10 cellular contexts compared by ENCODE assay signal in genomic region chr3:187773233-187773962, GRCh38. TPM values are rescaled to one million over a fixed set of nuclear protein-coding genes. Genes with fewer than 3 reads are reported as not detected.
A peak's percentile ranks its signal among the peaks of the same experiment; 100 is the strongest.
DNase-seq lines count a peak whose midpoint lies in the region; ATAC-seq, FAIRE-seq and TF ChIP-seq lines count a peak whose summit lies in the region.
"Had no signal": no experiment of that assay in that cellular context is flagged by ENCODE, and none has a peak within 500 bp of the region (broad histone marks: within the 10 kb centered on the region; RNA-seq: fewer than 3 reads in every experiment).

No MANE protein-coding gene starts in this region.

- 66 to 76% methylated on average over 6 to 17 of the region's 17 CpGs for WGBS in transverse colon (ENCODE audit: low coverage in 1 of 2), 2 donors
- WGBS in psoas muscle, 3 donors = 87 to 90% (median 88%) methylated on average over 17 of the region's 17 CpGs

- H3K27ac ChIP-seq in transverse colon (no peak overlapping the region), psoas muscle (no peak overlapping the region)

- no peak for TF ChIP-seq POLR2A in GM12891 (IDR thresholded peaks at IDR 0.05; ENCODE audit: low read depth, low read length)
- TF ChIP-seq POLR2A in transverse colon (IDR thresholded peaks at IDR 0.05) = no peak

- in situ Hi-C loops in transverse colon (cut with MboI; ENCODE audit: low pct_ligation_motif_present in 1 of 4, low pct_unique_long_range_greater_than_20kb in 1 of 4, low sequenced_read_pairs in 3 of 4) = loop anchor here in 1 of 4 donors (25.0 kb wide), 1 partner anchor 264 kb away; no protein-coding TSS in a partner anchor

- TF ChIP-seq EP300 in transverse colon (IDR thresholded peaks at IDR 0.05; ENCODE audit: low read depth) = no peak

- DNase-seq in GM12891 (ENCODE audit: insufficient read length, low spot score) (no peak), bronchial epithelial cell (ENCODE audit: low read depth) (no peak), NCI-H2196 (lab: John Stamatoyannopoulos, UW; ENCODE audit: unreplicated experiment) (no peak), transverse colon (no peak), NCI-H510A treated with DMSO at 0.1 percent for 48 hours (lab: John Stamatoyannopoulos, UW) (no peak), psoas muscle (no peak)
- DNase-seq: activated CD4-positive, alpha-beta T cell treated with anti-CD3 and anti-CD28 coated beads for 4 hours; DND-41 had no signal

- peak; percentile 26 for FAIRE-seq in GM12891 (lab: Jason Lieb, UNC)
- peak; percentile 86 for FAIRE-seq in bronchial epithelial cell (lab: Jason Lieb, UNC)

- H3K4me3 ChIP-seq in bronchial epithelial cell (ENCODE audit: low read depth, low read length) (no peak overlapping the region), transverse colon (no peak overlapping the region), psoas muscle (no peak overlapping the region)

- intact Hi-C loops in transverse colon (cut with DNase I; ENCODE audit: low total_unique reads) = no loop called here
- intact Hi-C loops in psoas muscle (cut with DNase I) = no loop called here

- H3K27me3 ChIP-seq in bronchial epithelial cell (ENCODE audit: control insufficient read depth, insufficient read depth, low read length) (no peaks in the 10 kb centered on the region), transverse colon (no peaks in the 10 kb centered on the region), psoas muscle (ENCODE audit: insufficient read depth in 3 of 3, low read length in 2 of 3) (no peaks in the 10 kb centered on the region)

- peak; percentile 70 for ATAC-seq in GM21381 (IDR thresholded peaks at IDR 0.05; ENCODE audit: unreplicated experiment)
- peak; percentile 70 for ATAC-seq in HG03280 (IDR thresholded peaks at IDR 0.05; ENCODE audit: unreplicated experiment)
- no peak for ATAC-seq in psoas muscle

- H3K36me3 ChIP-seq in bronchial epithelial cell (ENCODE audit: control insufficient read depth, insufficient read depth, low read length) = no peaks in the 10 kb centered on the region
- H3K36me3 ChIP-seq in transverse colon = no peaks in the 10 kb centered on the region
- no peaks in the 10 kb centered on the region for H3K36me3 ChIP-seq in psoas muscle (ENCODE audit: insufficient read depth in 1 of 2, low read depth in 1 of 2)

- H3K9me3 ChIP-seq in transverse colon = no peaks in the 10 kb centered on the region
- no peaks in the 10 kb centered on the region for H3K9me3 ChIP-seq in psoas muscle

- peaks cover 0 to 4% (median 0%) of the 10 kb centered on the region in 4 donors for H3K4me1 ChIP-seq in transverse colon
- H3K4me1 ChIP-seq in psoas muscle = peaks cover 7% of the 10 kb centered on the region

- TF ChIP-seq CTCF in bronchial epithelial cell (IDR thresholded peaks at IDR 0.05; ENCODE audit: insufficient read depth, low read length, severe bottlenecking) (no peak), transverse colon (IDR thresholded peaks at IDR 0.05) (no peak), psoas muscle (IDR thresholded peaks at IDR 0.05) (no peak)

TF ChIP-seq in GM12891, 5 proteins besides CTCF, POLR2A, EP300 and RAD21:
- TF ChIP-seq SPI1 (IDR thresholded peaks at IDR 0.05; ENCODE audit: low read depth, low read length) (peak; percentile 100), POLR2AphosphoS5 (IDR thresholded peaks at IDR 0.05; ENCODE audit: low read depth, low read length) (no peak), PAX5 (IDR thresholded peaks at IDR 0.05; ENCODE audit: insufficient read depth, low read length, severe bottlenecking) (no peak), POU2F2 (IDR thresholded peaks at IDR 0.05; ENCODE audit: low read depth, low read length) (0 out of 2 replicates have a peak, but pooled peaks have one; percentile 39), TAF1 (IDR thresholded peaks at IDR 0.05; ENCODE audit: low read depth, low read length) (no peak)

RNA-seq across cellular contexts. Expression of gene BCL6, which starts 28.1 kb away (rescaled TPM):
- 0.23 TPM for polyA plus RNA-seq in GM12891 (2012; ENCODE audit: low read depth, missing spikeins)
- total RNA-seq in bronchial epithelial cell (6.8 and 9.0 TPM in 2 replicates), transverse colon (10 to 100 TPM; 18.7 to 65.5 (median 32.5) TPM), psoas muscle (100 to 1,000 TPM; 235 to 524 (median 312) TPM)
- polyA plus RNA-seq in psoas muscle = 100 to 1,000 TPM in 2 of 3 donors, 10 to 100 TPM in 1; 43.2 to 276 (median 172) TPM

Comparison
In these comparisons a context has a peak if more than half of its experiments do, and no peak if none do; other contexts are left out.
1. ATAC-seq: peak in GM21381 (single experiment) and HG03280 (single experiment); none in psoas muscle (0 of 4).